Comparison of ENCODE assay signal across 8 cellular contexts in the genomic region with DNA sequence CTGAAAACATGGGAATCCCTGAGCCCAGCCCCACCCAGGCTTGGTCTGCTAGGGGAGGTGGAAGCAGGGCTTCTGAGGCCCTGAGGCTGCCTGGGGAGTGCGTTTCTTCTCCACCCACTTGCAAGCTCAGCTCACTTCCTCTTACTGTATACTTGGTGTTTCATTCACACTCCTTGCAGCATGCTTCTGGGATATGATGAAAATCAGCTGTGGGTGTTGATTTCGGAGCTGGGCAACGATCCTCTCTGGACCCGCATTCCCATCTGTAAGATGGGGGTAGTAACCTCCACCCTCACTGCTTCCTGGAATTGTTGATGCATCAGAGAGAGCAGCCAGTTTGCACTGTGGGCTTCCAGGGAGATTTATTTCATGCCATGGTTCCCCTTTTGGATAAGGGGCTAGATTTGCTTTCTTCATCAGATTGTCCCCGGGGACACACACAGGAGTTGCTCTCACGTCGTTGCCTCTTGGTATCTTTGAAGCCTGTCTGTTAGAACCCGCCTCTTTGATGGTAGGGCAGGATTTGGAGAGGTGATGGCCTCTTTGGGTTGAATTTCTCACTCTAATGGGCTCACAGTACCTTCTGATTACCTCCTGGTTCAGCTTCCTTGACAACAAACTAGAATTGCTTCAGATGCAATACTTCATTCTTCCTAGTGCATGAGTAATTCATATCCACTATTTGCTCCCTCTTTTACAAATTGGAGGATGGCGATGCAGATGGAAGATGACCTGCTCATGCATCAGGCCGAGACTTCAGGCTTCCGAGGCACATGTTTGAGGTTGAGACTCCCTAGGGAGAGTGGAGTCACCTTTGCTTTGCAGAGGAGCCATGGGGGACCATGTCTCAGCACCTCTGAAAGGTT. TPM values are rescaled to one million over a fixed set of nuclear protein-coding genes. Genes with fewer than 3 reads are reported as not detected.
DNase-seq lines count a peak whose midpoint lies in the region; FAIRE-seq and TF ChIP-seq lines count a peak whose summit lies in the region.

No MANE protein-coding gene starts in this region.

- no peaks in the 10 kb centered on the region for H3K9me3 ChIP-seq in thyroid gland

- no peak for TF ChIP-seq CTCF in fibroblast of villous mesenchyme (IDR thresholded peaks at IDR 0.05; ENCODE audit: insufficient read depth, low read depth, low read length)
- no peak for TF ChIP-seq CTCF in thyroid gland (IDR thresholded peaks at IDR 0.05)

- H3K4me3 ChIP-seq in fibroblast of villous mesenchyme (ENCODE audit: low read depth, low read length): no peak overlapping the region
- no peak overlapping the region for H3K4me3 ChIP-seq in thyroid gland (replicated peaks in 1 of 3)

- peak overlapping the region in 2 of 3 donors; percentile 69 to 73 for H3K27ac ChIP-seq in thyroid gland

- DNase-seq in AML-193 (lab: John Stamatoyannopoulos, UW) (peak; percentile 71 to 73), GM19239 (ENCODE audit: insufficient read length, low spot score) (peak; percentile 41), SKM-1 (lab: John Stamatoyannopoulos, UW; ENCODE audit: unreplicated experiment) (peak; percentile 76), fibroblast of villous mesenchyme (ENCODE audit: low read depth) (peak; percentile 42), thyroid gland (no peak), SHP77 treated with DMSO at 0.1 percent for 48 hours (lab: John Stamatoyannopoulos, UW) (no peak), mesenteric fat pad (ENCODE audit: low spot score) (no peak), inferior parietal cortex (ENCODE audit: extremely low spot score) (no peak)

- no peaks in the 10 kb centered on the region for H3K27me3 ChIP-seq in thyroid gland

- peaks cover 73 to 100% of the 10 kb centered on the region in 2 donors for H3K4me1 ChIP-seq in thyroid gland

- intact Hi-C loops in thyroid gland (cut with DNase I): no loop called here

- no peak for TF ChIP-seq POLR2A in thyroid gland (IDR thresholded peaks at IDR 0.05)

- WGBS in thyroid gland, 2 donors: 66 to 68% methylated on average over 11 of the region's 11 CpGs

- peak; percentile 52 for FAIRE-seq in GM19239 (lab: Jason Lieb, UNC)

- H3K36me3 ChIP-seq in thyroid gland: no peaks in the 10 kb centered on the region

RNA-seq across cellular contexts. Expression of gene BCR, which starts 40.4 kb away (rescaled TPM):
- total RNA-seq in fibroblast of villous mesenchyme (36.7 and 40.9 TPM in 2 replicates), thyroid gland (100 to 1,000 TPM in 1 of 4 donors, 10 to 100 TPM in 3; 80.1 to 127 (median 87.7) TPM), mesenteric fat pad (98.1 TPM)

Comparison
In these comparisons a context has a peak if more than half of its experiments do, and no peak if none do; other contexts are left out.
1. DNase-seq: peak in AML-193 (2 of 2), GM19239 (single experiment), SKM-1 (single experiment) and fibroblast of villous mesenchyme (single experiment); none in thyroid gland (0 of 2), SHP77 treated with DMSO at 0.1 percent for 48 hours (single experiment), mesenteric fat pad (single experiment) and inferior parietal cortex (single experiment).